9 cellular contexts compared by ENCODE assay signal in genomic region chr9:88106492-88106891, GRCh38. TPM values are rescaled to one million over a fixed set of nuclear protein-coding genes. Genes with fewer than 3 reads are reported as not detected.
A peak's percentile ranks its signal among the peaks of the same experiment; 100 is the strongest.
DNase-seq lines count a peak whose midpoint lies in the region; ATAC-seq and TF ChIP-seq lines count a peak whose summit lies in the region.
"Had no signal": no experiment of that assay in that cellular context is flagged by ENCODE, and none has a peak within 500 bp of the region (broad histone marks: within the 10 kb centered on the region; RNA-seq: fewer than 3 reads in every experiment).

No MANE protein-coding gene starts in this region.

- H3K27me3 ChIP-seq in Loucy (ENCODE audit: insufficient read depth, low read length, poor library complexity, severe bottlenecking) (no peaks in the 10 kb centered on the region), breast epithelium (no peaks in the 10 kb centered on the region)

- H4K20me1 ChIP-seq in Loucy (ENCODE audit: insufficient read depth, low read length, poor library complexity, severe bottlenecking): no peaks in the 10 kb centered on the region

- peak; percentile 20 for DNase-seq in ELF-1 (ENCODE audit: low read depth, low spot score)
- DNase-seq in breast epithelium (ENCODE audit: low spot score in 2 of 2): no peak
- DNase-seq in mucosa of descending colon: peak in 1 of 3 donors; percentile 77
- DNase-seq in effector CD4-positive, alpha-beta T cell: no peak
- no peak for DNase-seq in COLO829 (ENCODE audit: low spot score)
- DNase-seq in NCI-H1694 treated with DMSO at 0.1 percent for 48 hours (lab: John Stamatoyannopoulos, UW): no peak
- DNase-seq: stimulated activated naive B cell treated with anti-CD40 and anti-IgM and Interleukin-4, amounts not matched to agents 10 μg/mL and 1 μg/mL and 100 μg/mL, for 72 hours had no signal

- H3K9ac ChIP-seq in Loucy (ENCODE audit: low read depth, low read length, poor library complexity, severe bottlenecking): no peak overlapping the region

- H2AFZ ChIP-seq in Loucy (ENCODE audit: low read length): no peak overlapping the region

- H3K4me1 ChIP-seq in Loucy (ENCODE audit: insufficient read depth, low read length, poor library complexity, severe bottlenecking) (no peaks in the 10 kb centered on the region), breast epithelium (no peaks in the 10 kb centered on the region), mucosa of descending colon (ENCODE audit: low read depth) (no peaks in the 10 kb centered on the region)

- no peak overlapping the region for H3K27ac ChIP-seq in breast epithelium

- intact Hi-C loops in breast epithelium (cut with DNase I; ENCODE audit: low total_unique reads): no loop called here
- intact Hi-C loops in mucosa of descending colon (cut with DNase I, micrococcal nuclease): no loop called here

- H3K9me3 ChIP-seq in Loucy (ENCODE audit: insufficient read depth, low read depth, low read length) (no peaks in the 10 kb centered on the region), breast epithelium (no peaks in the 10 kb centered on the region), mucosa of descending colon (no peaks in the 10 kb centered on the region)

- TF ChIP-seq CTCF in Loucy (conservative IDR thresholded peaks at IDR 0.05; ENCODE audit: low read length): peak; percentile 70
- TF ChIP-seq CTCF in breast epithelium (IDR thresholded peaks at IDR 0.05): peak in 2 of 3 donors; percentile 56 to 63
- TF ChIP-seq CTCF in mucosa of descending colon (IDR thresholded peaks at IDR 0.05): no peak

- no peaks in the 10 kb centered on the region for H3F3A ChIP-seq in Loucy (ENCODE audit: low read depth)

- no peaks in the 10 kb centered on the region for H3K36me3 ChIP-seq in Loucy (ENCODE audit: insufficient read depth, low read length)
- H3K36me3 ChIP-seq in breast epithelium: no peaks in the 10 kb centered on the region
- no peaks in the 10 kb centered on the region for H3K36me3 ChIP-seq in mucosa of descending colon (ENCODE audit: low read depth)

- ATAC-seq in mucosa of descending colon (peak; percentile 89), GM21717 (IDR thresholded peaks at IDR 0.05; ENCODE audit: unreplicated experiment) (no peak)

- H3K4me3 ChIP-seq in Loucy (ENCODE audit: low read length, poor library complexity, severe bottlenecking): no peak overlapping the region
- no peak overlapping the region for H3K4me3 ChIP-seq in breast epithelium
- no peak overlapping the region for H3K4me3 ChIP-seq in mucosa of descending colon

- H3K4me2 ChIP-seq in Loucy (ENCODE audit: low read depth, low read length, poor library complexity, severe bottlenecking): no peak overlapping the region

- H3K79me2 ChIP-seq in Loucy (ENCODE audit: insufficient read depth, low read length): no peaks in the 10 kb centered on the region

- no peak for TF ChIP-seq POLR2A in breast epithelium (IDR thresholded peaks at IDR 0.05)

- H3K9me2 ChIP-seq in Loucy (replicated peaks; ENCODE audit: low read depth, low read length): no peaks in the 10 kb centered on the region

RNA-seq across cellular contexts. Expression of gene SPATA31C2, which starts 31.8 kb away (rescaled TPM):
- total RNA-seq in breast epithelium (not detected), mucosa of descending colon (not detected)
